In the genomic region with DNA sequence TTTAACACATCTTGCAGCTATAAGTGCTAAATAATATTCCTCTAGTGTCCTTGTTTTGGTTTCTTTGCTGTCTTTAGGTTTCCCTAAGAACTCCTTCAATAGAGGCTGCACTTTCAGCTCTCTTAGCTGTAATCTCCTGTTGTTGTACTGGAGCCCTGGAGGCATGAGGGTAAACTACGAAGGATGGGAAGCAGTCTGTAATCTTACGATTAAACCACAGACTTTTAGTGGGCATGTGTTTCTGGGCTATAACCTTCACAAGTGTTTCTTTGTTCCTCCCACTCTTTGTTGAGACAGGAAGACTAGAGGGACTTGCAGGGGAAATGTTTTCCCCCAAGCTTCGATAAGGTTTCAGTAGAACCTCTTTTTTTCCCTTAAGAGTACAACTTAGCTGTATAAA, we compare ENCODE assay signal across 2 cellular contexts.
TF ChIP-seq lines count a peak whose summit lies in the region.

No MANE protein-coding gene starts in this region.

TF ChIP-seq in SK-N-SH, 30 proteins besides CTCF, POLR2A, EP300 and RAD21 (continued from another document):
- TF ChIP-seq PBX3 (IDR thresholded peaks at IDR 0.05) (no peak), GABPA (IDR thresholded peaks at IDR 0.05; ENCODE audit: low read depth) (no peak), FOXJ3 (CRISPR knock-in tag; IDR thresholded peaks at IDR 0.05) (no peak), NRF1 (IDR thresholded peaks at IDR 0.05; ENCODE audit: low read depth, low read length) (no peak), RFX5 (IDR thresholded peaks at IDR 0.05; ENCODE audit: low read length) (no peak)
- TF ChIP-seq, protein P1, sequence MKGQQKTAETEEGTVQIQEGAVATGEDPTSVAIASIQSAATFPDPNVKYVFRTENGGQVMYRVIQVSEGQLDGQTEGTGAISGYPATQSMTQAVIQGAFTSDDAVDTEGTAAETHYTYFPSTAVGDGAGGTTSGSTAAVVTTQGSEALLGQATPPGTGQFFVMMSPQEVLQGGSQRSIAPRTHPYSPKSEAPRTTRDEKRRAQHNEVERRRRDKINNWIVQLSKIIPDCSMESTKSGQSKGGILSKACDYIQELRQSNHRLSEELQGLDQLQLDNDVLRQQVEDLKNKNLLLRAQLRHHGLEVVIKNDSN (IDR thresholded peaks at IDR 0.05; ENCODE audit: borderline replicate concordance, low read depth): no peak

TF ChIP-seq in SK-N-SH treated with all-trans-retinoic acid at 6 μM for 48 hours, 23 proteins besides CTCF, POLR2A, EP300 and RAD21 (continued from another document):
- TF ChIP-seq, protein P2, sequence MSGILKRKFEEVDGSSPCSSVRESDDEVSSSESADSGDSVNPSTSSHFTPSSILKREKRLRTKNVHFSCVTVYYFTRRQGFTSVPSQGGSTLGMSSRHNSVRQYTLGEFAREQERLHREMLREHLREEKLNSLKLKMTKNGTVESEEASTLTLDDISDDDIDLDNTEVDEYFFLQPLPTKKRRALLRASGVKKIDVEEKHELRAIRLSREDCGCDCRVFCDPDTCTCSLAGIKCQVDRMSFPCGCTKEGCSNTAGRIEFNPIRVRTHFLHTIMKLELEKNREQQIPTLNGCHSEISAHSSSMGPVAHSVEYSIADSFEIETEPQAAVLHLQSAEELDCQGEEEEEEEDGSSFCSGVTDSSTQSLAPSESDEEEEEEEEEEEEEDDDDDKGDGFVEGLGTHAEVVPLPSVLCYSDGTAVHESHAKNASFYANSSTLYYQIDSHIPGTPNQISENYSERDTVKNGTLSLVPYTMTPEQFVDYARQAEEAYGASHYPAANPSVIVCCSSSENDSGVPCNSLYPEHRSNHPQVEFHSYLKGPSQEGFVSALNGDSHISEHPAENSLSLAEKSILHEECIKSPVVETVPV (CRISPR knock-in tag; IDR thresholded peaks at IDR 0.05): no peak
- TF ChIP-seq ZFP30 (CRISPR knock-in tag; IDR thresholded peaks at IDR 0.05) (no peak), TOX (CRISPR knock-in tag; IDR thresholded peaks at IDR 0.05; ENCODE audit: borderline replicate concordance) (no peak), ZNF70 (CRISPR knock-in tag; IDR thresholded peaks at IDR 0.05) (no peak), ESRRG (CRISPR knock-in tag; IDR thresholded peaks at IDR 0.05) (no peak), ZC3H10 (CRISPR knock-in tag; IDR thresholded peaks at IDR 0.05) (no peak), GLIS3 (CRISPR knock-in tag; IDR thresholded peaks at IDR 0.05) (no peak), PPARA (CRISPR knock-in tag; IDR thresholded peaks at IDR 0.05; ENCODE audit: borderline replicate concordance) (no peak), TCF4 (CRISPR knock-in tag; IDR thresholded peaks at IDR 0.05; ENCODE audit: borderline replicate concordance) (no peak), ARNTL (CRISPR knock-in tag; IDR thresholded peaks at IDR 0.05; ENCODE audit: borderline replicate concordance, low read depth) (no peak), ISL1 (CRISPR knock-in tag; IDR thresholded peaks at IDR 0.05) (no peak)
